In the genomic region with DNA sequence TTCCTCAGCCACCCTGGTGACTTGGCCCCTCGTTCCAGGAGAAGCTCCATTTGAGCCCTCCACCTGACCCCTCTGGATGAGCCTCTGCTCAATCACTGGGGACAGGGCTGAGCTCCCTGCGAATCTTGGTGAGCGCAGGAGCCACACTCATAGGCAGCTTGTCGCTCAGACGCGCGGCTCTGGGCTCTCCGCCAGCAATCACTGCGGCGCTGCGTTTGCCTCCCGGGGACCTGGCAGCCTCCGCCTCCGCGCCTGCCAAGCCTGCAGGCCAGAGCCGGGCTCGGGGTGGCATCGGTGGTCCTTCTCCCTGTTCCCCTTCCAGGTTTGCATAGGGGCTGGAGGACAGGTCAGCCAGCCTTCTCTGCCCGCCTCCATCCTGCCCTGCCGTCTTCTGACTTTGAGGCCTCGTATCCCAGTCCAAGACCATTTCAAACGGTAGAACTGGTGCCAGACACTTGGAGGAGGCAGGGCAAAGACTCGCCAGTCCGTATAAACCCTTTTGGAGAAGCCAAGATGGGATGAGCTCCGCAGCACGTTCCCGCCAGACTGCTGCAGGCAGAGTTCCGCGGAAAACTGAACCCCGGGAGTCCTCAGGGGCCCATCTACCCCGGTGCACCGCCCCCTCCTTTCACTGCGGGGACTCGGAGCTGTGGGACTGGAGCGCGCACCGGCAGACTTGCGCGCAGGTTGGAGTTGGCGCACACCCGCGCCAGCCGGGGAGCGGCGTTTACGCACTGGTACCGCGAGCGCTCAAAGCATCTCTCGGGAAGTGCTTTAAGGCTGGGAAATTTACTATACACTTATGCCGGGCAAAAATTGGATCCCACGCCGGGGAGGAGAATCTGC, we compare ENCODE assay signal across 1 cellular context.
TF ChIP-seq lines count a peak whose summit lies in the region.

No MANE protein-coding gene starts in this region.

TF ChIP-seq in GM12878, 131 proteins besides CTCF, POLR2A, EP300 and RAD21 (continued from another document):
- TF ChIP-seq, protein P1, sequence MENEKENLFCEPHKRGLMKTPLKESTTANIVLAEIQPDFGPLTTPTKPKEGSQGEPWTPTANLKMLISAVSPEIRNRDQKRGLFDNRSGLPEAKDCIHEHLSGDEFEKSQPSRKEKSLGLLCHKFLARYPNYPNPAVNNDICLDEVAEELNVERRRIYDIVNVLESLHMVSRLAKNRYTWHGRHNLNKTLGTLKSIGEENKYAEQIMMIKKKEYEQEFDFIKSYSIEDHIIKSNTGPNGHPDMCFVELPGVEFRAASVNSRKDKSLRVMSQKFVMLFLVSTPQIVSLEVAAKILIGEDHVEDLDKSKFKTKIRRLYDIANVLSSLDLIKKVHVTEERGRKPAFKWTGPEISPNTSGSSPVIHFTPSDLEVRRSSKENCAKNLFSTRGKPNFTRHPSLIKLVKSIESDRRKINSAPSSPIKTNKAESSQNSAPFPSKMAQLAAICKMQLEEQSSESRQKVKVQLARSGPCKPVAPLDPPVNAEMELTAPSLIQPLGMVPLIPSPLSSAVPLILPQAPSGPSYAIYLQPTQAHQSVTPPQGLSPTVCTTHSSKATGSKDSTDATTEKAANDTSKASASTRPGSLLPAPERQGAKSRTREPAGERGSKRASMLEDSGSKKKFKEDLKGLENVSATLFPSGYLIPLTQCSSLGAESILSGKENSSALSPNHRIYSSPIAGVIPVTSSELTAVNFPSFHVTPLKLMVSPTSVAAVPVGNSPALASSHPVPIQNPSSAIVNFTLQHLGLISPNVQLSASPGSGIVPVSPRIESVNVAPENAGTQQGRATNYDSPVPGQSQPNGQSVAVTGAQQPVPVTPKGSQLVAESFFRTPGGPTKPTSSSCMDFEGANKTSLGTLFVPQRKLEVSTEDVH (IDR thresholded peaks at IDR 0.05; ENCODE audit: low read depth, partially characterized antibody), result no peak
- TF ChIP-seq, protein P2, sequence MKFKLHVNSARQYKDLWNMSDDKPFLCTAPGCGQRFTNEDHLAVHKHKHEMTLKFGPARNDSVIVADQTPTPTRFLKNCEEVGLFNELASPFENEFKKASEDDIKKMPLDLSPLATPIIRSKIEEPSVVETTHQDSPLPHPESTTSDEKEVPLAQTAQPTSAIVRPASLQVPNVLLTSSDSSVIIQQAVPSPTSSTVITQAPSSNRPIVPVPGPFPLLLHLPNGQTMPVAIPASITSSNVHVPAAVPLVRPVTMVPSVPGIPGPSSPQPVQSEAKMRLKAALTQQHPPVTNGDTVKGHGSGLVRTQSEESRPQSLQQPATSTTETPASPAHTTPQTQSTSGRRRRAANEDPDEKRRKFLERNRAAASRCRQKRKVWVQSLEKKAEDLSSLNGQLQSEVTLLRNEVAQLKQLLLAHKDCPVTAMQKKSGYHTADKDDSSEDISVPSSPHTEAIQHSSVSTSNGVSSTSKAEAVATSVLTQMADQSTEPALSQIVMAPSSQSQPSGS (IDR thresholded peaks at IDR 0.05; ENCODE audit: low read length), result no peak
- TF ChIP-seq NR2C2 (IDR thresholded peaks at IDR 0.05; ENCODE audit: borderline replicate concordance, control insufficient read depth, insufficient read length, low read depth) (no peak), SIX5 (IDR thresholded peaks at IDR 0.05; ENCODE audit: low read depth, low read length, severe bottlenecking) (no peak), JUND (IDR thresholded peaks at IDR 0.05; ENCODE audit: low read depth, low read length) (no peak), ZNF24 (IDR thresholded peaks at IDR 0.05) (no peak), SUZ12 (IDR thresholded peaks at IDR 0.05; ENCODE audit: unreplicated experiment) (no peak), FOXM1 (IDR thresholded peaks at IDR 0.05; ENCODE audit: low read depth, low read length) (no peak), HDGF (IDR thresholded peaks at IDR 0.05) (no peak), FOS (IDR thresholded peaks at IDR 0.05; ENCODE audit: borderline replicate concordance, extremely low read depth, insufficient read length) (no peak), SP1 (IDR thresholded peaks at IDR 0.05; ENCODE audit: low read depth, low read length) (no peak), HDAC6 (IDR thresholded peaks at IDR 0.05; ENCODE audit: unreplicated experiment) (peak; percentile 97), HDAC2 (IDR thresholded peaks at IDR 0.05) (peak; percentile 77; the same call in 1 of the 2 replicates)
- TF ChIP-seq, protein P3, sequence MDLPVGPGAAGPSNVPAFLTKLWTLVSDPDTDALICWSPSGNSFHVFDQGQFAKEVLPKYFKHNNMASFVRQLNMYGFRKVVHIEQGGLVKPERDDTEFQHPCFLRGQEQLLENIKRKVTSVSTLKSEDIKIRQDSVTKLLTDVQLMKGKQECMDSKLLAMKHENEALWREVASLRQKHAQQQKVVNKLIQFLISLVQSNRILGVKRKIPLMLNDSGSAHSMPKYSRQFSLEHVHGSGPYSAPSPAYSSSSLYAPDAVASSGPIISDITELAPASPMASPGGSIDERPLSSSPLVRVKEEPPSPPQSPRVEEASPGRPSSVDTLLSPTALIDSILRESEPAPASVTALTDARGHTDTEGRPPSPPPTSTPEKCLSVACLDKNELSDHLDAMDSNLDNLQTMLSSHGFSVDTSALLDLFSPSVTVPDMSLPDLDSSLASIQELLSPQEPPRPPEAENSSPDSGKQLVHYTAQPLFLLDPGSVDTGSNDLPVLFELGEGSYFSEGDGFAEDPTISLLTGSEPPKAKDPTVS (IDR thresholded peaks at IDR 0.05; ENCODE audit: low read depth, low read length), result no peak
- TF ChIP-seq, protein P4, sequence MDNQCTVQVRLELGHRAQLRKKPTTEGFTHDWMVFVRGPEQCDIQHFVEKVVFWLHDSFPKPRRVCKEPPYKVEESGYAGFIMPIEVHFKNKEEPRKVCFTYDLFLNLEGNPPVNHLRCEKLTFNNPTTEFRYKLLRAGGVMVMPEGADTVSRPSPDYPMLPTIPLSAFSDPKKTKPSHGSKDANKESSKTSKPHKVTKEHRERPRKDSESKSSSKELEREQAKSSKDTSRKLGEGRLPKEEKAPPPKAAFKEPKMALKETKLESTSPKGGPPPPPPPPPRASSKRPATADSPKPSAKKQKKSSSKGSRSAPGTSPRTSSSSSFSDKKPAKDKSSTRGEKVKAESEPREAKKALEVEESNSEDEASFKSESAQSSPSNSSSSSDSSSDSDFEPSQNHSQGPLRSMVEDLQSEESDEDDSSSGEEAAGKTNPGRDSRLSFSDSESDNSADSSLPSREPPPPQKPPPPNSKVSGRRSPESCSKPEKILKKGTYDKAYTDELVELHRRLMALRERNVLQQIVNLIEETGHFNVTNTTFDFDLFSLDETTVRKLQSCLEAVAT (IDR thresholded peaks at IDR 0.05), result no peak
